Comparison of ENCODE assay signal across 1 cellular context in genomic region chr7:1096156-1097119, GRCh38.
TF ChIP-seq lines count a peak whose summit lies in the region.

No MANE protein-coding gene starts in this region.

TF ChIP-seq in K562, 482 proteins besides CTCF, POLR2A, EP300 and RAD21:
- TF ChIP-seq CUX1 (CRISPR knock-in tag; IDR thresholded peaks at IDR 0.05) (no peak), DMBX1 (CRISPR knock-in tag; IDR thresholded peaks at IDR 0.05; ENCODE audit: borderline replicate concordance) (no peak), ZNF224 (CRISPR knock-in tag; IDR thresholded peaks at IDR 0.05) (no peak), IRF2 (CRISPR knock-in tag; IDR thresholded peaks at IDR 0.05) (0 out of 2 replicates have a peak, but pooled peaks have one; percentile 40), ZHX1 (conservative IDR thresholded peaks at IDR 0.05; ENCODE audit: low read length) (no peak), CBX5 (IDR thresholded peaks at IDR 0.05; ENCODE audit: borderline replicate concordance, low read depth) (no peak), NRF1 (conservative IDR thresholded peaks at IDR 0.05 in 1 of 2, IDR thresholded peaks at IDR 0.05 in 1 of 2) (peak in 1 of 2 experiments; percentile 21; a peak in 2 of 4 replicates), HOMEZ (CRISPR knock-in tag; IDR thresholded peaks at IDR 0.05) (no peak), GATAD2A (IDR thresholded peaks at IDR 0.05) (no peak), ZBTB33 (CRISPR knock-in tag; IDR thresholded peaks at IDR 0.05) (peak; percentile 53; the same call in 1 of the 2 replicates), BHLHE40 (IDR thresholded peaks at IDR 0.05; ENCODE audit: low read length) (peak; percentile 56), TAF7 (tag; IDR thresholded peaks at IDR 0.05) (no peak), PHTF2 (CRISPR knock-in tag; IDR thresholded peaks at IDR 0.05) (no peak), STAT5B (CRISPR knock-in tag; IDR thresholded peaks at IDR 0.05) (no peak), TGIF2 (CRISPR knock-in tag; IDR thresholded peaks at IDR 0.05) (no peak), ZNF133 (CRISPR knock-in tag; IDR thresholded peaks at IDR 0.05) (no peak), ZSCAN32 (CRISPR knock-in tag; IDR thresholded peaks at IDR 0.05) (no peak), FOXJ3 (CRISPR knock-in tag; IDR thresholded peaks at IDR 0.05) (no peak), ZBTB34 (CRISPR knock-in tag; IDR thresholded peaks at IDR 0.05) (no peak), RFX1 (IDR thresholded peaks at IDR 0.05) (peak; percentile 61), CHD4 (IDR thresholded peaks at IDR 0.05; ENCODE audit: insufficient read depth, insufficient replicate concordance, low read depth, low read length, poor library complexity, severe bottlenecking) (no peak), STAT6 (CRISPR knock-in tag; IDR thresholded peaks at IDR 0.05) (no peak), ILF3 (IDR thresholded peaks at IDR 0.05; ENCODE audit: borderline replicate concordance) (no peak), CHD2 (IDR thresholded peaks at IDR 0.05; ENCODE audit: low read depth, low read length) (no peak), CXXC5 (CRISPR knock-in tag; IDR thresholded peaks at IDR 0.05) (0 out of 2 replicates have a peak, but pooled peaks have one; percentile 14)
